ENCODE assay signal across 11 cellular contexts in the genomic region with DNA sequence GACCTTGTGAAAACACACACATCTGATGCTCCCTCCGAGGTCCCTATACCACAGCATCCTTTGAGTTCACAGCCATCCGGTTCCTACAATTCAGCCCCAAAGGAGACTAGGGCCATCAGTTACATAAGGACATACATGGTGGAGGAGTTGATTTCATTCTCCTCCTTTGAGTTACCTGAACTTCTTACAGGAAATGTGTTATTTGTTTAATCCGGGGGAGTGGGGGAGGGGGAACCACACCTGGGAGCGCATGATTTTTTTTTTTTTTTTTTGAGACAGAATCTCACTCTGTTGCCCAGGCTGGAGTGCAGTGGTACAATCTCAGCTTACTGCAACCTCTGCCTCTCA. TPM values are rescaled to one million over a fixed set of nuclear protein-coding genes. Genes with fewer than 3 reads are reported as not detected.
DNase-seq lines count a peak whose midpoint lies in the region; ATAC-seq and TF ChIP-seq lines count a peak whose summit lies in the region.
"Had no signal": no experiment of that assay in that cellular context is flagged by ENCODE, and none has a peak within 500 bp of the region (broad histone marks: within the 10 kb centered on the region; RNA-seq: fewer than 3 reads in every experiment).

No MANE protein-coding gene starts in this region.

- no peaks in the 10 kb centered on the region for H3K27me3 ChIP-seq in prostate gland (replicated peaks; ENCODE audit: insufficient read depth)

- TF ChIP-seq CTCF in mucosa of descending colon (IDR thresholded peaks at IDR 0.05) (no peak), prostate gland (IDR thresholded peaks at IDR 0.05) (no peak)

- 87% methylated on average over 4 of the region's 4 CpGs for WGBS in prostate gland

- no peaks in the 10 kb centered on the region for H3K36me3 ChIP-seq in mucosa of descending colon (ENCODE audit: low read depth)
- no peaks in the 10 kb centered on the region for H3K36me3 ChIP-seq in prostate gland

- no peaks in the 10 kb centered on the region for H3K9me3 ChIP-seq in mucosa of descending colon
- no peaks in the 10 kb centered on the region for H3K9me3 ChIP-seq in prostate gland

- H3K4me3 ChIP-seq in mucosa of descending colon (no peak overlapping the region), prostate gland (no peak overlapping the region)

- ATAC-seq in GM18909 (IDR thresholded peaks at IDR 0.05; ENCODE audit: poor library complexity, unreplicated experiment) (peak; percentile 20), GM21737 (IDR thresholded peaks at IDR 0.05; ENCODE audit: unreplicated experiment) (peak; percentile 18), HG03575 (IDR thresholded peaks at IDR 0.05; ENCODE audit: extremely low read depth, insufficient number of reproducible peaks, low FRiP score, unreplicated experiment) (peak; percentile 1), mucosa of descending colon (peak; percentile 3), GM19035 (IDR thresholded peaks at IDR 0.05; ENCODE audit: unreplicated experiment) (no peak)
- ATAC-seq: SK-N-SH treated with all-trans-retinoic acid at 6 μM for 48 hours had no signal

- intact Hi-C loops in mucosa of descending colon (cut with DNase I, micrococcal nuclease) (no loop called here), prostate gland (cut with DNase I) (no loop called here)

- TF ChIP-seq POLR2A in prostate gland (IDR thresholded peaks at IDR 0.05) = no peak

- no peak for DNase-seq in mucosa of descending colon
- no peak for DNase-seq in AG20443 (ENCODE audit: low spot score)
- DNase-seq in prostate gland (ENCODE audit: low spot score) = no peak
- no peak for DNase-seq in OCI-M2 (lab: John Stamatoyannopoulos, UW; ENCODE audit: unreplicated experiment)
- DNase-seq: DMS79, midbrain had no signal

- no peak overlapping the region for H3K27ac ChIP-seq in prostate gland

- H3K4me1 ChIP-seq in mucosa of descending colon (ENCODE audit: low read depth) = peaks cover 3% of the 10 kb centered on the region
- H3K4me1 ChIP-seq in prostate gland (replicated peaks) = no peaks in the 10 kb centered on the region

RNA-seq across cellular contexts. Expression of gene SEMA4D, which starts 30.7 kb away (rescaled TPM):
- total RNA-seq in mucosa of descending colon (10 to 100 TPM; 20.9 to 26.9 (median 23.1) TPM), prostate gland (10 to 100 TPM; 17.1 to 52.7 TPM)
